15 cellular contexts compared by ENCODE assay signal in genomic region chr20:18928626-18929025, GRCh38.
"Had no signal": no experiment of that assay in that cellular context is flagged by ENCODE, and none has a peak within 500 bp of the region (broad histone marks: within the 10 kb centered on the region; RNA-seq: fewer than 3 reads in every experiment).

No MANE protein-coding gene starts in this region.

- H3K4me3 ChIP-seq: hepatocyte, left ventricle myocardium inferior, lower lobe of right lung had no signal

- H3K9me3 ChIP-seq: lower lobe of right lung had no signal

- H3K27me3 ChIP-seq: foreskin keratinocyte, hepatocyte had no signal

- H3K27ac ChIP-seq: foreskin keratinocyte, hepatocyte, left ventricle myocardium inferior, lower lobe of right lung had no signal

- H3K36me3 ChIP-seq: left ventricle myocardium inferior, lower lobe of right lung had no signal

- DNase-seq: effector CD4-positive, alpha-beta T cell; endodermal cell; erythroblast; foreskin keratinocyte; head of caudate nucleus; kidney; left cardiac atrium; left ventricle myocardium inferior; lower lobe of right lung; natural killer cell; posterior cingulate gyrus; stimulated activated naive CD4-positive, alpha-beta T cell; trophoblast cell had no signal

- ATAC-seq: foreskin keratinocyte, left cardiac atrium, lower lobe of right lung, natural killer cell, sciatic nerve had no signal

- H3K4me1 ChIP-seq: foreskin keratinocyte, left ventricle myocardium inferior, lower lobe of right lung had no signal
